In genomic region chr11:10303558-10304363, GRCh38 we compare ENCODE assay signal across 8 cellular contexts. TPM values are rescaled to one million over a fixed set of nuclear protein-coding genes. Genes with fewer than 3 reads are reported as not detected.
DNase-seq lines count a peak whose midpoint lies in the region; ATAC-seq, FAIRE-seq and TF ChIP-seq lines count a peak whose summit lies in the region.

No MANE protein-coding gene starts in this region.

- ATAC-seq in GM12878 (no peak), GM18520 (IDR thresholded peaks at IDR 0.05; ENCODE audit: unreplicated experiment) (no peak), sciatic nerve (no peak)

- SMC1A ChIA-PET in GM12878 (lab: Charles Lee; ENCODE audit: uncharacterized antibody, unreplicated experiment) = interaction anchor here (0.6 to 3.3 kb wide), 17 partner anchors 8 to 726 kb away, joined by 3 to 13 read pairs (median 4); no protein-coding TSS in a partner anchor

- H3K4me2 ChIP-seq in GM12878 (ENCODE audit: control insufficient read depth, insufficient read depth) = peak overlapping the region; percentile 88

- FAIRE-seq in GM12878 (lab: Jason Lieb, UNC) = no peak
- no peak for FAIRE-seq in small intestine (lab: Jason Lieb, UNC)

- intact Hi-C loops in GM12878 (cut with micrococcal nuclease; ENCODE audit: unreplicated experiment) (loop anchor here (10.0 kb wide), 1 partner anchor 689 kb away; no protein-coding TSS in a partner anchor), sciatic nerve (cut with DNase I) (no loop called here)

- H3K4me3 ChIP-seq in H7 (ENCODE audit: insufficient read depth, low read depth, low read length) (peak overlapping the region; percentile 83), GM12878 (peak overlapping the region; percentile 65; the same call in 1 of the 2 replicates), iPS-20b (ENCODE audit: low read length) (peak overlapping the region; percentile 93), small intestine (ENCODE audit: low read depth in 1 of 2, low read length in 2 of 2) (peak overlapping the region; percentile 56 to 63)

- in situ Hi-C loops in GM12878 (cut with MboI) = loop anchor here (10.0 kb wide), 1 partner anchor 689 kb away; no protein-coding TSS in a partner anchor

- CTCF ChIA-PET in GM12878 (lab: Yijun Ruan, JAX) = interaction anchor here (0.7 to 4.5 kb wide), 16 partner anchors 8 to 545 kb away, joined by 3 to 48 read pairs (median 4); no protein-coding TSS in a partner anchor

- no peaks in the 10 kb centered on the region for H3K79me2 ChIP-seq in GM12878 (ENCODE audit: control insufficient read depth, insufficient read depth, low read length)

- DNase-seq in AG20443 (ENCODE audit: low spot score) (peak; percentile 69), H7 (peak; percentile 79), OCI-M1 (lab: John Stamatoyannopoulos, UW) (peak; percentile 37), GM12878 (ENCODE audit: low read depth, low spot score) (no peak), small intestine (peak; percentile 73), sciatic nerve (ENCODE audit: low spot score) (no peak)

- H3K36me3 ChIP-seq in H7 (replicated peaks; ENCODE audit: control insufficient read depth, insufficient read depth, low read length) (peaks cover 1% of the 10 kb centered on the region; the same call in 1 of the 2 replicates), GM12878 (ENCODE audit: control insufficient read depth in 2 of 2, insufficient read depth in 2 of 2, low read length in 1 of 2) (no peaks in the 10 kb centered on the region), iPS-20b (ENCODE audit: insufficient read depth, low read depth, low read length) (peaks cover 18% of the 10 kb centered on the region; the same call in 1 of the 2 replicates), small intestine (ENCODE audit: control insufficient read depth in 2 of 2, insufficient read depth in 2 of 2, low read length in 2 of 2) (no peaks in the 10 kb centered on the region)

- 4% methylated on average over 29 of the region's 29 CpGs for WGBS in GM12878 (ENCODE audit: insufficient coverage, insufficient replicate concordance, low lambda C conversion rate, missing lambda C conversion rate)
- WGBS in small intestine, 3 donors = 2 to 18% (median 2%) methylated on average over 29 of the region's 29 CpGs

- TF ChIP-seq RAD21 in GM12878 (IDR thresholded peaks at IDR 0.05; ENCODE audit: insufficient read depth, low read depth, low read length) = no peak

- no peaks in the 10 kb centered on the region for H4K20me1 ChIP-seq in GM12878 (ENCODE audit: control insufficient read depth, insufficient read depth)

- POLR2A ChIA-PET in GM12878 (lab: Charles Lee) = interaction anchor here (1.4 kb wide), 1 partner anchor 14 kb away, joined by 6 read pairs; no protein-coding TSS in a partner anchor

- BruUV-seq in GM12878 (replicated peaks; lab: Mats Ljungman, UMichigan) = no TSS peak

- RAD21 ChIA-PET in GM12878 (lab: Charles Lee; ENCODE audit: unreplicated experiment) = interaction anchor here (1.0 to 2.7 kb wide), 9 partner anchors 10 to 728 kb away, joined by 3 to 10 read pairs (median 4); no protein-coding TSS in a partner anchor

- TF ChIP-seq EP300 in GM12878 (IDR thresholded peaks at IDR 0.05; ENCODE audit: borderline replicate concordance in 1 of 2, control insufficient read depth in 1 of 2, low read depth in 2 of 2, low read length in 2 of 2) = no peak

- H3K9ac ChIP-seq in GM12878 (ENCODE audit: control insufficient read depth, insufficient read depth, low read length) (no peak overlapping the region), iPS-20b (ENCODE audit: low read depth, low read length) (peak overlapping the region; percentile 86; the same call in 1 of the 2 replicates)

- no peak for TF ChIP-seq POLR2A in GM12878 (IDR thresholded peaks at IDR 0.05; ENCODE audit: low read depth, low read length)

- H2AFZ ChIP-seq in GM12878 (ENCODE audit: control insufficient read depth, low read depth, low read length) = no peak overlapping the region; the same call in 1 of the 2 replicates

- H3K9me3 ChIP-seq in GM12878 (replicated peaks; ENCODE audit: control insufficient read depth, insufficient read depth, low read length) (no peaks in the 10 kb centered on the region; the same call in 2 of the 3 replicates), iPS-20b (ENCODE audit: insufficient read depth, low read depth, low read length) (no peaks in the 10 kb centered on the region), small intestine (ENCODE audit: control insufficient read depth, low read depth) (no peaks in the 10 kb centered on the region)

- H3K27me3 ChIP-seq in H7 (ENCODE audit: control insufficient read depth, insufficient read depth, low read length) (peaks cover 39% of the 10 kb centered on the region; the same call in 1 of the 2 replicates), GM12878 (replicated peaks in 1 of 2; ENCODE audit: control insufficient read depth in 2 of 2, insufficient read depth in 2 of 2, low read length in 1 of 2) (peaks cover 32 to 47% of the 10 kb centered on the region in 2 experiments), iPS-20b (ENCODE audit: insufficient read depth, low read length) (peaks cover 77% of the 10 kb centered on the region), small intestine (ENCODE audit: control insufficient read depth in 2 of 2, insufficient read depth in 2 of 2, low read length in 2 of 2) (no peaks in the 10 kb centered on the region)

- H3K27ac ChIP-seq in GM12878 (ENCODE audit: control insufficient read depth, insufficient read depth) (no peak overlapping the region), iPS-20b (ENCODE audit: low read length) (peak overlapping the region; percentile 6), small intestine (ENCODE audit: low read depth in 1 of 2, low read length in 1 of 2) (peak overlapping the region; percentile 89 to 99)

- TF ChIP-seq CTCF in GM12878 (IDR thresholded peaks at IDR 0.05 in 2 of 3, conservative IDR thresholded peaks at IDR 0.05 in 1 of 3; ENCODE audit: control insufficient read depth in 2 of 3, extremely low read depth in 1 of 3, insufficient read depth in 1 of 3, low read depth in 3 of 3, low read length in 3 of 3) = no peak

- H3K4me1 ChIP-seq in GM12878 (ENCODE audit: control insufficient read depth, insufficient read depth, low read length) (peaks cover 37% of the 10 kb centered on the region), iPS-20b (ENCODE audit: insufficient read depth, low read length) (peaks cover 11% of the 10 kb centered on the region; the same call in 1 of the 2 replicates), small intestine (ENCODE audit: control insufficient read depth in 2 of 2, insufficient read depth in 1 of 2, low read depth in 1 of 2, low read length in 1 of 2) (peaks cover 0 to 11% of the 10 kb centered on the region in 2 donors)

TF ChIP-seq in GM12878, 131 proteins besides CTCF, POLR2A, EP300 and RAD21 (continues in another document):
- TF ChIP-seq MXI1 (IDR thresholded peaks at IDR 0.05; ENCODE audit: low read depth, low read length) = no peak
- TF ChIP-seq NR2C1 (IDR thresholded peaks at IDR 0.05) = no peak
- TF ChIP-seq ZSCAN29 (IDR thresholded peaks at IDR 0.05) = no peak

RNA-seq across cellular contexts. Expression of gene ADM, which starts 1.1 kb away (rescaled TPM):
- 103 and 106 TPM in 2 replicates for total RNA-seq in H7 (2014; rRNA removed; shearing (Covaris generic))
- 9.9 and 12.6 TPM in 2 replicates for total RNA-seq in GM12878 (2013; cell fraction: nucleolus; rRNA removed)
- total RNA-seq in GM12878 (2014; rRNA removed) (not detected in 2 replicates), GM12878 (2014; rRNA removed; fragmentation: Illumina TruSeq; extraction: Trizol) (not detected in 2 replicates), GM12878 (2021) (0.21 TPM in 1 of 2 replicates, not detected in the other), sciatic nerve (92.4 TPM)
- polyA plus RNA-seq in GM12878 (2011; ENCODE audit: low read depth) = 1.3 TPM
- polyA plus RNA-seq in GM12878 (2011; rRNA removed) (2.7 and 4.2 TPM in 2 replicates), GM12878 (2014; fragmentation: Illumina TruSeq; extraction: Trizol) (not detected in 2 replicates), GM12878 (2014; fragmentation: Nextera tagmentation; extraction: Ambion mirVana) (not detected), GM12878 (2014; rRNA removed) (not detected in 2 replicates), GM12878 (2016; fragmentation: Nextera tagmentation; extraction: Ambion mirVana) (under 1 TPM in 1 of 2 experiments, not detected in 1; 0.11 TPM), small intestine (10 to 100 TPM; 27.7 to 36.3 (median 29.7) TPM)
- 5.5 and 8.1 TPM in 2 replicates for polyA plus RNA-seq in GM12878 (2011; cell fraction: cytosol; rRNA removed)
- 3.5 and 8.1 TPM in 2 replicates for polyA plus RNA-seq in GM12878 (2011; cell fraction: nucleus; rRNA removed)
- polyA plus RNA-seq in GM12878 (2012) = 1.3 and 3.2 TPM in 2 replicates
- 1.3 and 11.4 TPM in 2 replicates for polyA minus RNA-seq in GM12878 (2011; rRNA and poly(A)+ RNA removed)
- 2.0 and 3.3 TPM in 2 replicates for polyA minus RNA-seq in GM12878 (2011; cell fraction: cytosol; rRNA and poly(A)+ RNA removed)
- 3.3 and 5.6 TPM in 2 replicates for polyA minus RNA-seq in GM12878 (2011; cell fraction: nucleus; rRNA and poly(A)+ RNA removed)

RNA-seq across cellular contexts. Expression of gene SBF2, which starts 9.7 kb away (rescaled TPM):
- 34.5 and 39.7 TPM in 2 replicates for total RNA-seq in H7 (2014; rRNA removed; shearing (Covaris generic))
- total RNA-seq in GM12878 (2013; cell fraction: nucleolus; rRNA removed) = 21.9 and 24.8 TPM in 2 replicates
- total RNA-seq in GM12878 (2014; rRNA removed) = 0.65 and 1.6 TPM in 2 replicates
- total RNA-seq in GM12878 (2014; rRNA removed; fragmentation: Illumina TruSeq; extraction: Trizol) = 0.92 and 1.1 TPM in 2 replicates
- 0.62 and 0.96 TPM in 2 replicates for total RNA-seq in GM12878 (2021)
- polyA plus RNA-seq in GM12878 (2011; ENCODE audit: low read depth) = 1.8 TPM
- 1.7 and 2.3 TPM in 2 replicates for polyA plus RNA-seq in GM12878 (2011; rRNA removed)
- polyA plus RNA-seq in GM12878 (2011; cell fraction: cytosol; rRNA removed) = 0.88 and 1.1 TPM in 2 replicates
- polyA plus RNA-seq in GM12878 (2011; cell fraction: nucleus; rRNA removed) = 2.2 and 2.4 TPM in 2 replicates
- 1.3 and 2.3 TPM in 2 replicates for polyA plus RNA-seq in GM12878 (2012)
- 0.35 and 1.3 TPM in 2 replicates for polyA plus RNA-seq in GM12878 (2014; fragmentation: Illumina TruSeq; extraction: Trizol)
- polyA plus RNA-seq in GM12878 (2014; fragmentation: Nextera tagmentation; extraction: Ambion mirVana) = under 1 TPM; 0.24 to 0.26 TPM
- 0.38 and 1.1 TPM in 2 replicates for polyA plus RNA-seq in GM12878 (2014; rRNA removed)
- 1 to 10 TPM; 2.1 to 2.2 TPM for polyA plus RNA-seq in GM12878 (2016; fragmentation: Nextera tagmentation; extraction: Ambion mirVana)
- polyA minus RNA-seq in GM12878 (2011; rRNA and poly(A)+ RNA removed) = 5.1 and 5.2 TPM in 2 replicates
- polyA minus RNA-seq in GM12878 (2011; cell fraction: cytosol; rRNA and poly(A)+ RNA removed) = 2.0 and 3.2 TPM in 2 replicates
- polyA minus RNA-seq in GM12878 (2011; cell fraction: nucleus; rRNA and poly(A)+ RNA removed) = 3.7 and 5.0 TPM in 2 replicates
- 10 to 100 TPM; 10.0 to 17.4 (median 12.7) TPM for polyA plus RNA-seq in small intestine
- total RNA-seq in sciatic nerve = 141 TPM

Comparison
In these comparisons a context has a peak if more than half of its experiments do, and no peak if none do; other contexts are left out.
1. DNase-seq: peak in AG20443 (single experiment), H7 (single experiment), OCI-M1 (single experiment) and small intestine (single experiment); none in GM12878 (single experiment) and sciatic nerve (single experiment).
2. Peak in every context shown above with its lines, with median percentiles within 50 percentile points of each other: H3K4me3 ChIP-seq.